In genomic region chr3:143073983-143074382, GRCh38 we compare ENCODE assay signal across 2 cellular contexts. TPM values are rescaled to one million over a fixed set of nuclear protein-coding genes. Genes with fewer than 3 reads are reported as not detected.
"Had no signal": no experiment of that assay in that cellular context is flagged by ENCODE, and none has a peak within 500 bp of the region (broad histone marks: within the 10 kb centered on the region; RNA-seq: fewer than 3 reads in every experiment).

No MANE protein-coding gene starts in this region.

RNA-seq across cellular contexts. Expression of gene CHST2, which starts 45.6 kb away (rescaled TPM):
- total RNA-seq: HepG2, HT-29 had no signal
- polyA plus RNA-seq: HepG2 had no signal
